ENCODE assay signal across 8 cellular contexts in genomic region chr6:13303668-13304017, GRCh38. TPM values are rescaled to one million over a fixed set of nuclear protein-coding genes. Genes with fewer than 3 reads are reported as not detected.
DNase-seq lines count a peak whose midpoint lies in the region; ATAC-seq and TF ChIP-seq lines count a peak whose summit lies in the region.

No MANE protein-coding gene starts in this region.

- no peaks in the 10 kb centered on the region for H3K9me3 Mint-ChIP-seq in activated CD4-positive, alpha-beta T cell treated with anti-CD3 and anti-CD28 coated beads, Interleukin-2, amount 10 ng/mL, durations not matched to agents 24 days and 14 days
- no peaks in the 10 kb centered on the region for H3K9me3 Mint-ChIP-seq in osteocyte (ENCODE audit: unreplicated experiment)

- H3K27me3 Mint-ChIP-seq in activated CD4-positive, alpha-beta T cell treated with anti-CD3 and anti-CD28 coated beads, Interleukin-2, amount 10 ng/mL, durations not matched to agents 24 days and 14 days = no peaks in the 10 kb centered on the region
- no peaks in the 10 kb centered on the region for H3K27me3 Mint-ChIP-seq in osteocyte (ENCODE audit: unreplicated experiment)

- H3K27ac ChIP-seq in Peyer's patch (peak overlapping the region in 3 of 4 donors; percentile 49 to 73 (median 70)), esophagus squamous epithelium (peak overlapping the region; percentile 45 to 85 (median 78))

- no peaks in the 10 kb centered on the region for H3K27me3 ChIP-seq in Peyer's patch
- no peaks in the 10 kb centered on the region for H3K27me3 ChIP-seq in esophagus squamous epithelium

- no peak for TF ChIP-seq CTCF in Peyer's patch (IDR thresholded peaks at IDR 0.05)
- no peak for TF ChIP-seq CTCF in esophagus squamous epithelium (IDR thresholded peaks at IDR 0.05)
- TF ChIP-seq CTCF in osteocyte (IDR thresholded peaks at IDR 0.05) = no peak

- H3K36me3 Mint-ChIP-seq in activated CD4-positive, alpha-beta T cell treated with anti-CD3 and anti-CD28 coated beads, Interleukin-2, amount 10 ng/mL, durations not matched to agents 24 days and 14 days (ENCODE audit: low read depth) = peaks cover 48% of the 10 kb centered on the region
- peaks cover 32% of the 10 kb centered on the region for H3K36me3 Mint-ChIP-seq in osteocyte (ENCODE audit: unreplicated experiment)

- H3K27ac Mint-ChIP-seq in activated CD4-positive, alpha-beta T cell treated with anti-CD3 and anti-CD28 coated beads, Interleukin-2, amount 10 ng/mL, durations not matched to agents 24 days and 14 days = peak overlapping the region; percentile 79
- peak overlapping the region; percentile 76 for H3K27ac Mint-ChIP-seq in osteocyte (ENCODE audit: unreplicated experiment)

- no peak overlapping the region for H3K4me3 Mint-ChIP-seq in activated CD4-positive, alpha-beta T cell treated with anti-CD3 and anti-CD28 coated beads, Interleukin-2, amount 10 ng/mL, durations not matched to agents 24 days and 14 days
- no peak overlapping the region for H3K4me3 Mint-ChIP-seq in osteocyte (ENCODE audit: unreplicated experiment)

- H3K4me1 ChIP-seq in Peyer's patch (peaks cover 0 to 24% (median 6%) of the 10 kb centered on the region in 4 donors), esophagus squamous epithelium (peaks cover 10 to 48% (median 20%) of the 10 kb centered on the region in 3 donors)

- peak overlapping the region in 1 of 4 donors; percentile 10 for H3K4me3 ChIP-seq in Peyer's patch
- H3K4me3 ChIP-seq in esophagus squamous epithelium = peak overlapping the region in 3 of 4 donors; percentile 8 to 39 (median 21)

- H3K9me3 ChIP-seq in Peyer's patch (no peaks in the 10 kb centered on the region), esophagus squamous epithelium (no peaks in the 10 kb centered on the region)

- intact Hi-C loops in activated CD4-positive, alpha-beta T cell treated with anti-CD3 and anti-CD28 coated beads, Interleukin-2, amount 10 ng/mL, durations not matched to agents 24 days and 14 days (cut with micrococcal nuclease) = loop anchor here (2.0 kb wide), 1 partner anchor 51 kb away; no protein-coding TSS in a partner anchor
- intact Hi-C loops in esophagus squamous epithelium (cut with DNase I) = no loop called here

- TF ChIP-seq POLR2A in Peyer's patch (IDR thresholded peaks at IDR 0.05) = no peak
- TF ChIP-seq POLR2A in esophagus squamous epithelium (IDR thresholded peaks at IDR 0.05) = no peak

- DNase-seq in activated CD4-positive, alpha-beta T cell treated with anti-CD3 and anti-CD28 coated beads, Interleukin-2, amount 10 ng/mL, durations not matched to agents 24 days and 14 days = peak; percentile 64
- no peak for DNase-seq in activated CD4-positive, alpha-beta T cell treated with anti-CD3 and anti-CD28 coated beads, Interleukin-2, amount 50 U/mL, for 1 hour
- DNase-seq in Peyer's patch (peak; percentile 73 to 89 (median 74)), esophagus squamous epithelium (lab: John Stamatoyannopoulos, UW) (no peak), osteocyte (ENCODE audit: extremely low spot score, unreplicated experiment) (peak; percentile 84), SHP77 (lab: John Stamatoyannopoulos, UW) (no peak)
- DNase-seq in activated effector memory CD4-positive, alpha-beta T cell treated with anti-CD3 and anti-CD28 coated beads, Interleukin-2, amount 50 U/mL, for 16 hours = no peak

- peaks cover 24% of the 10 kb centered on the region for H3K4me1 Mint-ChIP-seq in activated CD4-positive, alpha-beta T cell treated with anti-CD3 and anti-CD28 coated beads, Interleukin-2, amount 10 ng/mL, durations not matched to agents 24 days and 14 days
- H3K4me1 Mint-ChIP-seq in osteocyte (ENCODE audit: unreplicated experiment) = peaks cover 21% of the 10 kb centered on the region

- H3K36me3 ChIP-seq in Peyer's patch (peaks cover 0 to 31% (median 0%) of the 10 kb centered on the region in 3 donors), esophagus squamous epithelium (peaks cover 0 to 71% (median 0%) of the 10 kb centered on the region in 3 donors)

- 47 to 59% methylated on average over 7 of the region's 7 CpGs for WGBS in esophagus squamous epithelium, 2 donors

- peak; percentile 54 for ATAC-seq in HG02852 (IDR thresholded peaks at IDR 0.05; ENCODE audit: unreplicated experiment)

RNA-seq across cellular contexts. Expression of gene TBC1D7, which starts 24.7 kb away (rescaled TPM):
- 25.1 and 26.8 TPM in 2 replicates for total RNA-seq in activated CD4-positive, alpha-beta T cell treated with anti-CD3 and anti-CD28 coated beads, Interleukin-2, amount 10 ng/mL, durations not matched to agents 24 days and 14 days
- total RNA-seq in Peyer's patch = 10 to 100 TPM; 13.3 to 18.6 (median 16.9) TPM
- total RNA-seq in esophagus squamous epithelium = 10 to 100 TPM in 3 of 4 donors, 1 to 10 TPM in 1; 8.2 to 13.5 (median 12.6) TPM
- total RNA-seq in osteocyte = 15.3 and 19.9 TPM in 2 replicates

Comparison
In these comparisons a context has a peak if more than half of its experiments do, and no peak if none do; other contexts are left out.
1. DNase-seq: peak in activated CD4-positive, alpha-beta T cell treated with anti-CD3 and anti-CD28 coated beads, Interleukin-2, amount 10 ng/mL, durations not matched to agents 24 days and 14 days (single experiment), Peyer's patch (3 of 3) and osteocyte (single experiment); none in activated CD4-positive, alpha-beta T cell treated with anti-CD3 and anti-CD28 coated beads, Interleukin-2, amount 50 U/mL, for 1 hour (single experiment), esophagus squamous epithelium (single experiment), SHP77 (0 of 2) and activated effector memory CD4-positive, alpha-beta T cell treated with anti-CD3 and anti-CD28 coated beads, Interleukin-2, amount 50 U/mL, for 16 hours (single experiment).